ENCODE assay signal across 26 cellular contexts in genomic region chr5:121158433-121158832, GRCh38.
DNase-seq lines count a peak whose midpoint lies in the region; ATAC-seq and TF ChIP-seq lines count a peak whose summit lies in the region.
"Had no signal": no experiment of that assay in that cellular context is flagged by ENCODE, and none has a peak within 500 bp of the region (broad histone marks: within the 10 kb centered on the region; RNA-seq: fewer than 3 reads in every experiment).

No MANE protein-coding gene starts in this region.

- DNase-seq in NCI-H510A treated with DMSO at 0.1 percent for 48 hours (lab: John Stamatoyannopoulos, UW) = peak; percentile 11
- DNase-seq in NCI-H510A (lab: John Stamatoyannopoulos, UW) = no peak
- DNase-seq in NCI-H82 (lab: John Stamatoyannopoulos, UW) = peak; percentile 65
- no peak for DNase-seq in PC-9
- no peak for DNase-seq in foreskin melanocyte
- no peak for DNase-seq in left ventricle myocardium superior
- DNase-seq: 8988T; ACHN; BE2C; CD8-positive, alpha-beta memory T cell; GM23248; H9; HFFc6; IMR-90; KG1; MM.1S; NCI-H1048; NCI-H2029; NCI-H446 treated with DMSO at 0.1 percent for 48 hours; NCI-H748 treated with DMSO at 0.1 percent for 48 hours; T-helper 1 cell had no signal

- no TSS peak for BruUV-seq in PC-9 (replicated peaks; lab: Mats Ljungman, UMichigan)

- H3K9me3 ChIP-seq in neural cell (ENCODE audit: low read length) (no peaks in the 10 kb centered on the region), PC-9 (ENCODE audit: insufficient read depth, low read depth) (no peaks in the 10 kb centered on the region)
- H3K9me3 ChIP-seq: BE2C had no signal

- POLR2A ChIA-PET in PC-9 (lab: Charles Lee; ENCODE audit: unreplicated experiment) = no interaction called here

- H3K4me2 ChIP-seq in neural cell (ENCODE audit: low read length) = no peak overlapping the region
- no peak overlapping the region for H3K4me2 ChIP-seq in PC-9

- ATAC-seq in stimulated activated memory B cell treated with anti-CD40 and anti-IgM and Interleukin-4, amounts not matched to agents 10 μg/mL and 1 μg/mL and 100 μg/mL, for 72 hours = peak; percentile 24
- no peak for ATAC-seq in left ventricle myocardium superior
- ATAC-seq: Panc1 had no signal

- H3K9me3 Mint-ChIP-seq in stimulated activated memory B cell treated with anti-CD40 and anti-IgM and Interleukin-4, amounts not matched to agents 10 μg/mL and 1 μg/mL and 100 μg/mL, for 72 hours = no peaks in the 10 kb centered on the region
- H3K9me3 Mint-ChIP-seq: H9 had no signal

- CTCF ChIA-PET in PC-9 (lab: Charles Lee) = no interaction called here

- TF ChIP-seq RAD21 in neural cell (conservative IDR thresholded peaks at IDR 0.05) = no peak

- H3K36me3 ChIP-seq in neural cell (ENCODE audit: insufficient read depth, low read length) (no peaks in the 10 kb centered on the region), PC-9 (ENCODE audit: low read depth) (no peaks in the 10 kb centered on the region)
- H3K36me3 ChIP-seq: BE2C had no signal

- H3K4me1 ChIP-seq in PC-9 (replicated peaks; ENCODE audit: insufficient read depth) = no peaks in the 10 kb centered on the region
- H3K4me1 ChIP-seq: BE2C had no signal

- H3K9me2 ChIP-seq in neural cell (ENCODE audit: insufficient read depth, low read length) (no peaks in the 10 kb centered on the region), PC-9 (ENCODE audit: insufficient read depth) (no peaks in the 10 kb centered on the region)

- no peak for TF ChIP-seq CTCF in neural cell (IDR thresholded peaks at IDR 0.05; ENCODE audit: poor library complexity, severe bottlenecking)
- no peak for TF ChIP-seq CTCF in PC-9 (conservative IDR thresholded peaks at IDR 0.05)

- peak; percentile 66 for TF ChIP-seq EP300 in neural cell (conservative IDR thresholded peaks at IDR 0.05; ENCODE audit: poor library complexity, severe bottlenecking)

- H3K9ac ChIP-seq in neural cell (ENCODE audit: low read length) = no peak overlapping the region
- H3K9ac ChIP-seq: GM23248 had no signal

- H3K4me1 Mint-ChIP-seq in stimulated activated memory B cell treated with anti-CD40 and anti-IgM and Interleukin-4, amounts not matched to agents 10 μg/mL and 1 μg/mL and 100 μg/mL, for 72 hours = no peaks in the 10 kb centered on the region
- H3K4me1 Mint-ChIP-seq: CD14-positive monocyte; CD8-positive, alpha-beta memory T cell had no signal

- H4K20me1 ChIP-seq in neural cell (ENCODE audit: insufficient read depth) (no peaks in the 10 kb centered on the region), PC-9 (ENCODE audit: insufficient read depth) (no peaks in the 10 kb centered on the region)

- H3K27ac ChIP-seq in neural cell (ENCODE audit: low read length) (no peak overlapping the region), PC-9 (no peak overlapping the region)
- H3K27ac ChIP-seq: GM23248, RWPE1 had no signal

- no peaks in the 10 kb centered on the region for H3K27me3 ChIP-seq in neural cell (ENCODE audit: insufficient read depth, low read depth, low read length)
- H3K27me3 ChIP-seq in PC-9 (ENCODE audit: insufficient read depth, low read depth) = no peaks in the 10 kb centered on the region
- H3K27me3 ChIP-seq: BE2C had no signal

- no peak overlapping the region for H2AFZ ChIP-seq in neural cell (ENCODE audit: low read depth, low read length)
- H2AFZ ChIP-seq in PC-9 = no peak overlapping the region
- H2AFZ ChIP-seq: GM23248 had no signal

- no peak overlapping the region for H3K27ac Mint-ChIP-seq in stimulated activated memory B cell treated with anti-CD40 and anti-IgM and Interleukin-4, amounts not matched to agents 10 μg/mL and 1 μg/mL and 100 μg/mL, for 72 hours
- H3K27ac Mint-ChIP-seq: CD14-positive monocyte; CD8-positive, alpha-beta memory T cell; HFFc6 had no signal

- H3F3A ChIP-seq in neural cell (ENCODE audit: insufficient read depth, low read length, poor library complexity, severe bottlenecking) (no peaks in the 10 kb centered on the region), PC-9 (ENCODE audit: insufficient read depth, low read depth) (no peaks in the 10 kb centered on the region)

- H3K36me3 Mint-ChIP-seq in stimulated activated memory B cell treated with anti-CD40 and anti-IgM and Interleukin-4, amounts not matched to agents 10 μg/mL and 1 μg/mL and 100 μg/mL, for 72 hours = no peaks in the 10 kb centered on the region
- H3K36me3 Mint-ChIP-seq: CD14-positive monocyte; CD8-positive, alpha-beta memory T cell had no signal

- intact Hi-C loops in PC-9 (cut with micrococcal nuclease; ENCODE audit: unreplicated experiment) (no loop called here), left ventricle myocardium superior (cut with micrococcal nuclease) (no loop called here)

- H3K79me2 ChIP-seq in neural cell (replicated peaks; ENCODE audit: insufficient read depth, low read length) (no peaks in the 10 kb centered on the region), PC-9 (ENCODE audit: low read depth) (no peaks in the 10 kb centered on the region)

- H3K4me3 Mint-ChIP-seq in stimulated activated memory B cell treated with anti-CD40 and anti-IgM and Interleukin-4, amounts not matched to agents 10 μg/mL and 1 μg/mL and 100 μg/mL, for 72 hours = no peak overlapping the region
- H3K4me3 Mint-ChIP-seq: CD14-positive monocyte; CD8-positive, alpha-beta memory T cell; H9; HFFc6 had no signal

- H3K4me3 ChIP-seq in neural cell (ENCODE audit: low read length) = no peak overlapping the region
- H3K4me3 ChIP-seq in PC-9 = no peak overlapping the region
- H3K4me3 ChIP-seq: GM23248 had no signal

- no peaks in the 10 kb centered on the region for H3K27me3 Mint-ChIP-seq in stimulated activated memory B cell treated with anti-CD40 and anti-IgM and Interleukin-4, amounts not matched to agents 10 μg/mL and 1 μg/mL and 100 μg/mL, for 72 hours
- H3K27me3 Mint-ChIP-seq: CD8-positive, alpha-beta memory T cell had no signal

TF ChIP-seq in neural cell, 6 proteins besides CTCF, POLR2A, EP300 and RAD21:
- TF ChIP-seq POLR2AphosphoS5 (IDR thresholded peaks at IDR 0.05) (peak; percentile 54), EZH2 (IDR thresholded peaks at IDR 0.05; ENCODE audit: borderline replicate concordance, insufficient read depth, low read length, poor library complexity, severe bottlenecking) (no peak)

Comparison
In these comparisons a context has a peak if more than half of its experiments do, and no peak if none do; other contexts are left out.
1. DNase-seq: peak in NCI-H510A treated with DMSO at 0.1 percent for 48 hours (single experiment) and NCI-H82 (single experiment); none in NCI-H510A (single experiment), PC-9 (0 of 2), foreskin melanocyte (single experiment) and left ventricle myocardium superior (single experiment).